ENCODE assay signal across 15 cellular contexts in the genomic region with DNA sequence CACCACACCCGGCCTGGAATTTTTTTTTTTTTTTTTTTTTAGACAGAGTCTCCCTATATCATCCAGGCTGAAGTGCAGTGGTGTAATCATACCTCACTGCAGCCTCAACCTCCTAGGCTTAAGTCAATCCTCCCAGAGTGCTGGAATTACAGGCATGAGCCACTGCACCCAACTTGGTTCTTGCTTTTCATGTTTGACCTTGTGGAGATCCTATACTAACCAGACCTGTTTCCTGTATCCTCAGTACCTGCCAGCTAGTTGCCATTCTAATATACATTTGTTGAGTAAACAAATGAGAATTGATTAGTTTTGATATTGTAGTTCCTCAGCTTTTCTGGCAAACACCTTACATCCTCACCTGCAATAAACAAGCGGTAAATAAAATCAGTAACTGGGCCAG.
"Had no signal": no experiment of that assay in that cellular context is flagged by ENCODE, and none has a peak within 500 bp of the region (broad histone marks: within the 10 kb centered on the region; RNA-seq: fewer than 3 reads in every experiment).

No MANE protein-coding gene starts in this region.

- H3K4me3 ChIP-seq: gastroesophageal sphincter, heart right ventricle, lower lobe of right lung, ovary, sigmoid colon, stomach, thoracic aorta had no signal

- H3K27me3 ChIP-seq: gastroesophageal sphincter, ovary, sigmoid colon, stomach had no signal

- H3K27ac ChIP-seq: gastroesophageal sphincter, heart right ventricle, lower lobe of right lung, ovary, sigmoid colon, stomach, thoracic aorta had no signal

- H3K36me3 ChIP-seq: gastroesophageal sphincter, heart right ventricle, lower lobe of right lung, ovary, sigmoid colon, stomach, thoracic aorta had no signal

- H3K27ac Mint-ChIP-seq: activated CD4-positive, alpha-beta memory T cell treated with anti-CD3 and anti-CD28 coated beads, Interleukin-2, amount 10 ng/mL, durations not matched to agents 7 days and 5 days; activated CD4-positive, alpha-beta T cell treated with anti-CD3 and anti-CD28 coated beads for 36 hours; activated naive CD4-positive, alpha-beta T cell treated with anti-CD3 and anti-CD28 coated beads, Interleukin-2, amount 10 ng/mL, durations not matched to agents 7 days and 5 days; activated T-cell treated with anti-CD3 and anti-CD28 coated beads, Interleukin-2, amount 50 U/mL, for 24 hours; effector memory CD8-positive, alpha-beta T cell had no signal

- H3K9me3 Mint-ChIP-seq: activated CD4-positive, alpha-beta memory T cell treated with anti-CD3 and anti-CD28 coated beads, Interleukin-2, amount 10 ng/mL, durations not matched to agents 7 days and 5 days; activated naive CD4-positive, alpha-beta T cell treated with anti-CD3 and anti-CD28 coated beads, Interleukin-2, amount 10 ng/mL, durations not matched to agents 7 days and 5 days; activated T-cell treated with anti-CD3 and anti-CD28 coated beads, Interleukin-2, amount 50 U/mL, for 24 hours; effector memory CD8-positive, alpha-beta T cell had no signal

- H3K36me3 Mint-ChIP-seq: activated naive CD4-positive, alpha-beta T cell treated with anti-CD3 and anti-CD28 coated beads, Interleukin-2, amount 10 ng/mL, durations not matched to agents 7 days and 5 days had no signal

- H3K4me3 Mint-ChIP-seq: activated CD4-positive, alpha-beta memory T cell treated with anti-CD3 and anti-CD28 coated beads, Interleukin-2, amount 10 ng/mL, durations not matched to agents 7 days and 5 days; activated CD4-positive, alpha-beta T cell treated with anti-CD3 and anti-CD28 coated beads for 36 hours; activated naive CD4-positive, alpha-beta T cell treated with anti-CD3 and anti-CD28 coated beads, Interleukin-2, amount 10 ng/mL, durations not matched to agents 7 days and 5 days; activated T-cell treated with anti-CD3 and anti-CD28 coated beads, Interleukin-2, amount 50 U/mL, for 24 hours; effector memory CD8-positive, alpha-beta T cell had no signal

- ATAC-seq: activated CD4-positive, alpha-beta T cell treated with anti-CD3 and anti-CD28 coated beads for 36 hours; effector memory CD8-positive, alpha-beta T cell; gastroesophageal sphincter; heart right ventricle; left colon; lower lobe of right lung had no signal

- DNase-seq: activated CD4-positive, alpha-beta memory T cell treated with anti-CD3 and anti-CD28 coated beads, Interleukin-2, amount 10 ng/mL, durations not matched to agents 7 days and 5 days; activated CD4-positive, alpha-beta T cell treated with anti-CD3 and anti-CD28 coated beads for 36 hours; activated naive CD4-positive, alpha-beta T cell treated with anti-CD3 and anti-CD28 coated beads, Interleukin-2, amount 10 ng/mL, durations not matched to agents 7 days and 5 days; activated T-cell treated with anti-CD3 and anti-CD28 coated beads, Interleukin-2, amount 50 U/mL, for 24 hours; dermis blood vessel endothelial cell; effector memory CD8-positive, alpha-beta T cell; heart right ventricle; left colon; lower lobe of right lung; ovary; sigmoid colon; stimulated activated CD4-positive, alpha-beta T cell treated with anti-CD3 and anti-CD28 coated beads, Interleukin-2, amount 100 ng/mL, for 24 hours; stomach had no signal
